In genomic region chr15:74657846-74658245, GRCh38 we compare ENCODE assay signal across 1 cellular context.
TF ChIP-seq lines count a peak whose summit lies in the region.

No MANE protein-coding gene starts in this region.

TF ChIP-seq in GM23338, 12 proteins besides CTCF, POLR2A, EP300 and RAD21:
- TF ChIP-seq ZNF462 (CRISPR knock-in tag; IDR thresholded peaks at IDR 0.05) (no peak), REST (IDR thresholded peaks at IDR 0.05; ENCODE audit: unreplicated experiment) (no peak), NANOG (IDR thresholded peaks at IDR 0.05; ENCODE audit: borderline replicate concordance) (no peak), ZNF114 (CRISPR knock-in tag; IDR thresholded peaks at IDR 0.05) (no peak), JUNB (IDR thresholded peaks at IDR 0.05; ENCODE audit: unreplicated experiment) (no peak), ETS1 (IDR thresholded peaks at IDR 0.05) (no peak), CREB1 (CRISPR knock-in tag; IDR thresholded peaks at IDR 0.05; ENCODE audit: low read depth) (no peak), STAT1 (IDR thresholded peaks at IDR 0.05; ENCODE audit: unreplicated experiment) (no peak)
